In the genomic region with DNA sequence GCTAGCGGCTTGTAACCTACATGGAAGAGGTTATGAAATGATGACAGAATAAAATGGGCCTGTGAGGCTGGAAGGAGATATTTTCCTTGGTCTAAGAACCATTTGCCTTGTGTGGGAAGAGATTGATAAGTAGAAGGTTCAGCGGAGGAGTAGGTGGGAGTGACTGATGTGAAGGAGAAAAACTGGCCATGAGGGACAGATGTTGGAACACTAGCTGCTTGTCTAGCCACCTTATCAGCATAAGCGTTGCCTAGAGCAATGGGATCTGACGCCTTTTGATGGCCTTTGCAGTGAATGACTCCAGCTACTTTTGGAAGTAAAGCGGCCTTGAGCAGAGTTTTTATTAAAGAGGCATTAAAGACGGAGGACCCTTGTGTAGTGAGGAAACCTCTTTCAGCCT, we compare ENCODE assay signal across 4 cellular contexts. TPM values are rescaled to one million over a fixed set of nuclear protein-coding genes. Genes with fewer than 3 reads are reported as not detected.
"Had no signal": no experiment of that assay in that cellular context is flagged by ENCODE, and none has a peak within 500 bp of the region (broad histone marks: within the 10 kb centered on the region; RNA-seq: fewer than 3 reads in every experiment).

No MANE protein-coding gene starts in this region.

RNA-seq across cellular contexts. Expression of gene STRIT1, which starts 17.4 kb away (rescaled TPM):
- total RNA-seq: LHCN-M2, M059J, MCF 10A, NCI-H460 had no signal
